In the genomic region with DNA sequence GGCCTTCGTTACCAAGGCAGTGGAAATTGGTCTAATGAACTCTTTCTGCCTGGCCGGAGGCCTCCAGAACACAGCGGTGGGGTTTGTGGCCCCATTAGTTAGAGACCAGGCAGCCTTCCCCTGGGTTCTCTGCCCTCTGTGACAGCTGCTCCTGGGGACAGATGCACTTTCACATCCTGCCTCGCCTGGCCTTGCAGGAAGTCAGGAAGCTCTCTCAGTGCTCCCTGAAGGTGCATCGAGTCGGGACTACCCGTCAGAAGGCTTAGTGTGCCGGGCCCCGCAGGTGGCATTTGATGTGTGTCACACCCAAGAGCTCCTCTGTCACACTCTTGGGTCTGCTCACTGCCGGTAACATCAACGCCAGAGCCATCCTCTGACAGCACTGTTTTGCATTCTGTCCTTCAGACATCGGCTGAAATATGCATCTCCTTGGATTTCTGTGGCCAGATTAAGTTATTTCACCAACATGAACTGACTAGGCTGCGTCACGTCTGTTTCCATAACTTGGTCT, we compare ENCODE assay signal across 9 cellular contexts.
DNase-seq lines count a peak whose midpoint lies in the region; ATAC-seq, FAIRE-seq and TF ChIP-seq lines count a peak whose summit lies in the region.
"Had no signal": no experiment of that assay in that cellular context is flagged by ENCODE, and none has a peak within 500 bp of the region (broad histone marks: within the 10 kb centered on the region; RNA-seq: fewer than 3 reads in every experiment).

No MANE protein-coding gene starts in this region.

- H3K27ac ChIP-seq in right cardiac atrium (ENCODE audit: low read length) (peak overlapping the region; percentile 41), heart left ventricle (peak overlapping the region in 3 of 12 donors; percentile 10 to 73 (median 60)), skin epidermis (peak overlapping the region in 19 of 21 experiments; percentile 13 to 89 (median 74)), breast epithelium (no peak overlapping the region)

- H3K27me3 ChIP-seq in right cardiac atrium (ENCODE audit: control insufficient read depth, insufficient read depth) (no peaks in the 10 kb centered on the region), heart left ventricle (no peaks in the 10 kb centered on the region), breast epithelium (no peaks in the 10 kb centered on the region)

- H3K27me3 Mint-ChIP-seq in progenitor cell of endocrine pancreas = peaks cover 21% of the 10 kb centered on the region

- FAIRE-seq in urothelium cell line (lab: Jason Lieb, UNC) = peak; percentile 83

- no peak overlapping the region for H3K4me3 ChIP-seq in right cardiac atrium (ENCODE audit: low read length)
- H3K4me3 ChIP-seq in heart left ventricle = no peak overlapping the region
- H3K4me3 ChIP-seq in skin epidermis = no peak overlapping the region
- H3K4me3 ChIP-seq in breast epithelium = no peak overlapping the region

- no peaks in the 10 kb centered on the region for H3K9me3 Mint-ChIP-seq in progenitor cell of endocrine pancreas (ENCODE audit: low read depth)

- H3K4me1 Mint-ChIP-seq in progenitor cell of endocrine pancreas (ENCODE audit: low read depth) = no peaks in the 10 kb centered on the region

- H3K4me1 ChIP-seq in right cardiac atrium (ENCODE audit: control insufficient read depth, insufficient read depth, low read length) = peaks cover 19% of the 10 kb centered on the region
- H3K4me1 ChIP-seq in heart left ventricle = peaks cover 0 to 79% (median 60%) of the 10 kb centered on the region in 12 donors
- H3K4me1 ChIP-seq in breast epithelium = peaks cover 10 to 12% of the 10 kb centered on the region in 2 donors

- DNase-seq in right cardiac atrium = peak in 1 of 3 donors; percentile 56
- DNase-seq in heart left ventricle = no peak
- DNase-seq in activated naive CD4-positive, alpha-beta T cell (lab: John Stamatoyannopoulos, UW) = peak; percentile 18 to 68 (median 34)
- no peak for DNase-seq in urothelium cell line (ENCODE audit: low spot score)
- no peak for DNase-seq in progenitor cell of endocrine pancreas (ENCODE audit: low spot score, unreplicated experiment)
- DNase-seq in GM10266 (ENCODE audit: extremely low spot score) = no peak
- no peak for DNase-seq in breast epithelium (ENCODE audit: low spot score in 2 of 2)
- DNase-seq: KG1 had no signal

- no peak overlapping the region for H3K4me3 Mint-ChIP-seq in progenitor cell of endocrine pancreas (ENCODE audit: low read depth)

- WGBS in right cardiac atrium = 73% methylated on average over 14 of the region's 14 CpGs
- WGBS in heart left ventricle, 4 donors = 64 to 71% (median 66%) methylated on average over 14 of the region's 14 CpGs

- TF ChIP-seq CTCF in heart left ventricle (IDR thresholded peaks at IDR 0.05) = no peak
- TF ChIP-seq CTCF in progenitor cell of endocrine pancreas (IDR thresholded peaks at IDR 0.05; ENCODE audit: unreplicated experiment) = no peak
- TF ChIP-seq CTCF in GM10266 (IDR thresholded peaks at IDR 0.05; ENCODE audit: control insufficient read depth, insufficient read depth, low read depth, missing control alignments) = no peak
- TF ChIP-seq CTCF in breast epithelium (IDR thresholded peaks at IDR 0.05) = no peak

- H3K9me3 ChIP-seq in right cardiac atrium (ENCODE audit: control insufficient read depth, low read length) = no peaks in the 10 kb centered on the region
- H3K9me3 ChIP-seq in heart left ventricle = no peaks in the 10 kb centered on the region
- no peaks in the 10 kb centered on the region for H3K9me3 ChIP-seq in breast epithelium

- H3K36me3 Mint-ChIP-seq in progenitor cell of endocrine pancreas (ENCODE audit: insufficient read depth) = no peaks in the 10 kb centered on the region

- no peak for ATAC-seq in right cardiac atrium
- ATAC-seq in heart left ventricle = no peak

- intact Hi-C loops in right cardiac atrium (cut with DNase I) = loop anchor here in 1 of 4 donors (5.0 kb wide), 1 partner anchor 160 kb away; the partner anchor contains the start of gene LDLRAD4
- intact Hi-C loops in heart left ventricle (cut with DNase I) = loop anchor here in 5 of 10 donors (5.0 to 10.0 kb wide), 5 partner anchors 75 to 160 kb away; partner anchors contain the start of gene LDLRAD4 (in 2 of the 5)
- intact Hi-C loops in breast epithelium (cut with DNase I; ENCODE audit: low total_unique reads) = no loop called here

- H3K27ac Mint-ChIP-seq in progenitor cell of endocrine pancreas = no peak overlapping the region

- H3K36me3 ChIP-seq in heart left ventricle = no peaks in the 10 kb centered on the region
- H3K36me3 ChIP-seq in breast epithelium = no peaks in the 10 kb centered on the region

- no peak for TF ChIP-seq POLR2A in heart left ventricle (IDR thresholded peaks at IDR 0.05)
- TF ChIP-seq POLR2A in breast epithelium (IDR thresholded peaks at IDR 0.05) = no peak

Comparison
In these comparisons a context has a peak if more than half of its experiments do, and no peak if none do; other contexts are left out.
1. DNase-seq: peak in activated naive CD4-positive, alpha-beta T cell (4 of 4); none in heart left ventricle (0 of 5), urothelium cell line (single experiment), progenitor cell of endocrine pancreas (single experiment), GM10266 (single experiment) and breast epithelium (0 of 2).
2. H3K27ac ChIP-seq: peak in right cardiac atrium (single experiment) and skin epidermis (19 of 21); none in breast epithelium (0 of 2).